Comparison of ENCODE assay signal across 10 cellular contexts in genomic region chr10:29585488-29585976, GRCh38. TPM values are rescaled to one million over a fixed set of nuclear protein-coding genes. Genes with fewer than 3 reads are reported as not detected.
DNase-seq lines count a peak whose midpoint lies in the region; ATAC-seq and TF ChIP-seq lines count a peak whose summit lies in the region.
"Had no signal": no experiment of that assay in that cellular context is flagged by ENCODE, and none has a peak within 500 bp of the region (broad histone marks: within the 10 kb centered on the region; RNA-seq: fewer than 3 reads in every experiment).

No MANE protein-coding gene starts in this region.

- H3K4me1 ChIP-seq in thoracic aorta (ENCODE audit: control insufficient read depth in 1 of 2, low read depth in 2 of 2) = peaks cover 44 to 96% of the 10 kb centered on the region in 2 donors

- intact Hi-C loops in left ventricle myocardium superior (cut with micrococcal nuclease) = no loop called here

- H3K27ac ChIP-seq in WERI-Rb-1 = no peak overlapping the region
- peak overlapping the region; percentile 37 to 73 for H3K27ac ChIP-seq in thoracic aorta

- no peak for TF ChIP-seq CTCF in WERI-Rb-1 (IDR thresholded peaks at IDR 0.05; ENCODE audit: low read depth, low read length)
- TF ChIP-seq CTCF in thoracic aorta (IDR thresholded peaks at IDR 0.05) = no peak

- H3K36me3 ChIP-seq in WERI-Rb-1 = no peaks in the 10 kb centered on the region
- H3K36me3 ChIP-seq in thoracic aorta = no peaks in the 10 kb centered on the region

- H3K27me3 ChIP-seq in WERI-Rb-1 (ENCODE audit: insufficient read depth, low read depth, severe bottlenecking) (no peaks in the 10 kb centered on the region), thoracic aorta (replicated peaks; ENCODE audit: insufficient read depth) (no peaks in the 10 kb centered on the region)

- H3K4me3 ChIP-seq in WERI-Rb-1 (ENCODE audit: low read depth, low read length) (no peak overlapping the region), thoracic aorta (peak overlapping the region; percentile 12)

- H3K9me3 ChIP-seq in WERI-Rb-1 (ENCODE audit: severe bottlenecking) (no peaks in the 10 kb centered on the region), thoracic aorta (no peaks in the 10 kb centered on the region)

- DNase-seq in DMS79 treated with DMSO at 0.1 percent for 48 hours (lab: John Stamatoyannopoulos, UW) (peak; percentile 1), DMS79 (lab: John Stamatoyannopoulos, UW) (no peak), WERI-Rb-1 (peak; percentile 56), left ventricle myocardium superior (peak; percentile 60), thoracic aorta (ENCODE audit: low spot score) (no peak), mesenteric fat pad (ENCODE audit: low spot score) (no peak), NCI-H2029 treated with DMSO at 0.1 percent for 48 hours (lab: John Stamatoyannopoulos, UW) (no peak)
- DNase-seq: 8988T, NCI-H1930 had no signal

- ATAC-seq in left ventricle myocardium superior (peak; percentile 10), thoracic aorta (ENCODE audit: insufficient number of reproducible peaks, low FRiP score, low read depth) (no peak), GM19467 (IDR thresholded peaks at IDR 0.05; ENCODE audit: unreplicated experiment) (no peak)

RNA-seq across cellular contexts. Expression of gene SVIL, which starts 49.2 kb away (rescaled TPM):
- total RNA-seq in left ventricle myocardium superior (302 TPM), thoracic aorta (100 to 1,000 TPM; 349 to 483 TPM), mesenteric fat pad (100 TPM)

Comparison
In these comparisons a context has a peak if more than half of its experiments do, and no peak if none do; other contexts are left out.
1. DNase-seq: peak in DMS79 treated with DMSO at 0.1 percent for 48 hours (single experiment), WERI-Rb-1 (single experiment) and left ventricle myocardium superior (single experiment); none in DMS79 (single experiment), thoracic aorta (single experiment), mesenteric fat pad (single experiment) and NCI-H2029 treated with DMSO at 0.1 percent for 48 hours (single experiment).